In the genomic region with DNA sequence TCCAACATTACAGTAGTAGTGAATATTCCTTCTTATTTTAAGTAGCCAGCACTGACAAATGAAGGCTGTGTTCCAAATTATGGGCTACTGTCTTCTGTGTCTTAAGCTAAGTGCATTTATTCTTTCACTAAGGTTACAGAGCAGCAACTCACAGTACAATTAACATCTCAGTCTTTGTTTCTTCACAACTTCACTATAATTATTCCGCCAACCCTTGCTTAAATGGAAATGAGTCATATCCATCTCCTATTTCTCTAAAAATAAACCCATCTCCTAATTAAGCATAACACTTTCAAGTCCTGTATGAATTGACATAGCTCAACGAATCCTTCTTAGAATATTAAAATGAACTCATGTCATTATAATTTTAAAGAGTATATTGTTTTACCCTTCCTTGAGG, we compare ENCODE assay signal across 15 cellular contexts. TPM values are rescaled to one million over a fixed set of nuclear protein-coding genes. Genes with fewer than 3 reads are reported as not detected.
DNase-seq lines count a peak whose midpoint lies in the region; ATAC-seq and TF ChIP-seq lines count a peak whose summit lies in the region.
"Had no signal": no experiment of that assay in that cellular context is flagged by ENCODE, and none has a peak within 500 bp of the region (broad histone marks: within the 10 kb centered on the region; RNA-seq: fewer than 3 reads in every experiment).

No MANE protein-coding gene starts in this region.

- H3K27ac Mint-ChIP-seq in activated CD4-positive, alpha-beta memory T cell treated with anti-CD3 and anti-CD28 coated beads for 36 hours, result peak overlapping the region; percentile 95
- H3K27ac Mint-ChIP-seq: IgD-negative memory B cell had no signal

- POLR2A ChIA-PET in activated CD4-positive, alpha-beta memory T cell treated with anti-CD3 and anti-CD28 coated beads for 36 hours (lab: Charles Lee), result interaction anchor here (0.8 to 2.7 kb wide), 23 partner anchors 8 to 291 kb away, joined by 3 to 19 read pairs (median 5); no protein-coding TSS in a partner anchor

- no peak for TF ChIP-seq CTCF in retinal pigment epithelial cell (conservative IDR thresholded peaks at IDR 0.05; ENCODE audit: low read depth, low read length)
- no peak for TF ChIP-seq CTCF in body of pancreas (IDR thresholded peaks at IDR 0.05)

- no peaks in the 10 kb centered on the region for H3K27me3 ChIP-seq in body of pancreas
- H3K27me3 ChIP-seq: right atrium auricular region had no signal

- no peaks in the 10 kb centered on the region for H3K36me3 ChIP-seq in body of pancreas (replicated peaks in 1 of 2; ENCODE audit: insufficient read depth in 1 of 2, low read depth in 2 of 2)
- H3K36me3 ChIP-seq: right atrium auricular region, stomach had no signal

- intact Hi-C loops in activated CD4-positive, alpha-beta memory T cell treated with anti-CD3 and anti-CD28 coated beads for 36 hours (cut with micrococcal nuclease), result loop anchor here (1.0 to 2.0 kb wide), 10 partner anchors 19 to 346 kb away; partner anchors contain the start of gene FLI1
- intact Hi-C loops in body of pancreas (cut with DNase I), result no loop called here

- no peak overlapping the region for H3K27ac ChIP-seq in body of pancreas

- H3K4me3 ChIP-seq in retinal pigment epithelial cell (ENCODE audit: low read length) (no peak overlapping the region), body of pancreas (no peak overlapping the region)
- H3K4me3 ChIP-seq: right atrium auricular region, stomach had no signal

- no peaks in the 10 kb centered on the region for H3K9me3 Mint-ChIP-seq in activated CD4-positive, alpha-beta memory T cell treated with anti-CD3 and anti-CD28 coated beads for 36 hours
- H3K9me3 Mint-ChIP-seq: IgD-negative memory B cell, naive B cell, T-cell had no signal

- H3K4me1 ChIP-seq in body of pancreas, result peaks cover 13% of the 10 kb centered on the region

- H3K4me1 Mint-ChIP-seq in activated CD4-positive, alpha-beta memory T cell treated with anti-CD3 and anti-CD28 coated beads for 36 hours (ENCODE audit: low read depth), result peaks cover 61% of the 10 kb centered on the region

- WGBS in body of pancreas, 2 donors, result 65 to 78% methylated on average over 2 of the region's 2 CpGs

- no peaks in the 10 kb centered on the region for H3K27me3 Mint-ChIP-seq in activated CD4-positive, alpha-beta memory T cell treated with anti-CD3 and anti-CD28 coated beads for 36 hours
- H3K27me3 Mint-ChIP-seq: IgD-negative memory B cell, naive B cell had no signal

- peak overlapping the region; percentile 71 for H3K4me3 Mint-ChIP-seq in activated CD4-positive, alpha-beta memory T cell treated with anti-CD3 and anti-CD28 coated beads for 36 hours
- H3K4me3 Mint-ChIP-seq: IgD-negative memory B cell, naive B cell had no signal

- H3K9me3 ChIP-seq in body of pancreas, result no peaks in the 10 kb centered on the region
- H3K9me3 ChIP-seq: right atrium auricular region, stomach had no signal

- H3K36me3 Mint-ChIP-seq in activated CD4-positive, alpha-beta memory T cell treated with anti-CD3 and anti-CD28 coated beads for 36 hours, result no peaks in the 10 kb centered on the region
- H3K36me3 Mint-ChIP-seq: naive B cell, T-cell had no signal

- CTCF ChIA-PET in activated CD4-positive, alpha-beta memory T cell treated with anti-CD3 and anti-CD28 coated beads for 36 hours (lab: Charles Lee), result interaction anchor here (0.6 to 1.8 kb wide), 14 partner anchors 44 to 291 kb away, joined by 3 to 9 read pairs (median 4); no protein-coding TSS in a partner anchor

- peak; percentile 74 to 80 for ATAC-seq in activated CD4-positive, CD25-positive, alpha-beta regulatory T cell treated with anti-CD3 and anti-CD28 coated beads, Interleukin-2, amount 50 U/mL, for 24 hours
- ATAC-seq in GM18511 (IDR thresholded peaks at IDR 0.05; ENCODE audit: unreplicated experiment), result peak; percentile 30
- no peak for ATAC-seq in HG03571 (IDR thresholded peaks at IDR 0.05; ENCODE audit: unreplicated experiment)
- no peak for ATAC-seq in body of pancreas

- TF ChIP-seq POLR2A in body of pancreas (IDR thresholded peaks at IDR 0.05), result no peak

- no peak for DNase-seq in activated CD4-positive, CD25-positive, alpha-beta regulatory T cell treated with anti-CD3 and anti-CD28 coated beads, Interleukin-2, amount 50 U/mL, for 72 hours
- DNase-seq in activated CD4-positive, alpha-beta memory T cell treated with anti-CD3 and anti-CD28 coated beads for 36 hours, result no peak
- DNase-seq in retinal pigment epithelial cell (ENCODE audit: low read depth) (peak; percentile 24), body of pancreas (no peak)
- no peak for DNase-seq in stimulated activated CD4-positive, alpha-beta T cell treated with anti-CD3 and anti-CD28 coated beads, Interleukin-4, amount 100 ng/mL, for 4 hours
- DNase-seq: activated CD4-positive, alpha-beta T cell treated with anti-CD3 and anti-CD28 coated beads for 48 hours; caudate nucleus; naive B cell; stomach; T-cell had no signal

RNA-seq across cellular contexts. Expression of gene ETS1, which starts 6.7 kb away (rescaled TPM):
- 100 to 1,000 TPM; 436 to 444 TPM for total RNA-seq in activated CD4-positive, alpha-beta memory T cell treated with anti-CD3 and anti-CD28 coated beads for 36 hours
- 10 to 100 TPM; 20.0 to 22.7 TPM for total RNA-seq in body of pancreas

Comparison
In these comparisons a context has a peak if more than half of its experiments do, and no peak if none do; other contexts are left out.
1. ATAC-seq: peak in activated CD4-positive, CD25-positive, alpha-beta regulatory T cell treated with anti-CD3 and anti-CD28 coated beads, Interleukin-2, amount 50 U/mL, for 24 hours (2 of 2) and GM18511 (single experiment); none in HG03571 (single experiment) and body of pancreas (single experiment).
2. RNA of gene ETS1, which starts 6.7 kb away (total RNA-seq): 436 to 444 TPM in activated CD4-positive, alpha-beta memory T cell treated with anti-CD3 and anti-CD28 coated beads for 36 hours; 20.0 to 22.7 TPM in body of pancreas; every median in the first group is over 10 times any median in the second.